In genomic region chr7:132142006-132142405, GRCh38 we compare ENCODE assay signal across 28 cellular contexts.
"Had no signal": no experiment of that assay in that cellular context is flagged by ENCODE, and none has a peak within 500 bp of the region (broad histone marks: within the 10 kb centered on the region; RNA-seq: fewer than 3 reads in every experiment).

No MANE protein-coding gene starts in this region.

- DNase-seq: activated CD4-positive, alpha-beta memory T cell treated with anti-CD3 and anti-CD28 coated beads for 36 hours; activated CD4-positive, alpha-beta T cell treated with anti-CD3 and anti-CD28 coated beads, Interleukin-2, amount 10 ng/mL, durations not matched to agents 7 days and 5 days; activated CD8-positive, alpha-beta memory T cell treated with anti-CD3 and anti-CD28 coated beads for 24 hours; activated effector memory CD4-positive, alpha-beta T cell treated with anti-CD3 and anti-CD28 coated beads, Interleukin-2, amount 50 U/mL, for 16 hours; activated naive CD4-positive, alpha-beta T cell treated with Interleukin-2 at 50 U/mL for 16 hours; activated naive CD8-positive, alpha-beta T cell treated with anti-CD3 and anti-CD28 coated beads, Interleukin-2, amount 50 U/mL, for 24 hours; activated T-cell treated with anti-CD3 and anti-CD28 coated beads, Interleukin-2, amount 50 U/mL, for 4 hours; amniotic stem cell; MG63; MV-4-11; NCI-H1092 treated with DMSO at 0.1 percent for 48 hours; NCI-H1417 treated with DMSO at 0.1 percent for 48 hours; NCI-H1694; NCI-H2029; NCI-H2107; NCI-H2171 treated with DMSO at 0.1 percent for 48 hours; NCI-H226; NCI-H526; NCI-H774; NK-92 treated with Interleukin-12 subunit alpha and Interleukin-12 subunit beta, amount 100 ng/mL, for 24 hours; OCI-M1; RPMI8226; T-cell; T-helper 2 cell; T1000 had no signal

- H3K27ac ChIP-seq: SK-N-MC had no signal

- H3K9me3 ChIP-seq: MG63 had no signal

- FAIRE-seq: astrocyte, TTC549 had no signal

- H3K27me3 ChIP-seq: MG63 had no signal

- H3K4me3 ChIP-seq: MG63, SK-N-MC had no signal

- H3K36me3 ChIP-seq: MG63 had no signal
